Comparison of ENCODE assay signal across 14 cellular contexts in the genomic region with DNA sequence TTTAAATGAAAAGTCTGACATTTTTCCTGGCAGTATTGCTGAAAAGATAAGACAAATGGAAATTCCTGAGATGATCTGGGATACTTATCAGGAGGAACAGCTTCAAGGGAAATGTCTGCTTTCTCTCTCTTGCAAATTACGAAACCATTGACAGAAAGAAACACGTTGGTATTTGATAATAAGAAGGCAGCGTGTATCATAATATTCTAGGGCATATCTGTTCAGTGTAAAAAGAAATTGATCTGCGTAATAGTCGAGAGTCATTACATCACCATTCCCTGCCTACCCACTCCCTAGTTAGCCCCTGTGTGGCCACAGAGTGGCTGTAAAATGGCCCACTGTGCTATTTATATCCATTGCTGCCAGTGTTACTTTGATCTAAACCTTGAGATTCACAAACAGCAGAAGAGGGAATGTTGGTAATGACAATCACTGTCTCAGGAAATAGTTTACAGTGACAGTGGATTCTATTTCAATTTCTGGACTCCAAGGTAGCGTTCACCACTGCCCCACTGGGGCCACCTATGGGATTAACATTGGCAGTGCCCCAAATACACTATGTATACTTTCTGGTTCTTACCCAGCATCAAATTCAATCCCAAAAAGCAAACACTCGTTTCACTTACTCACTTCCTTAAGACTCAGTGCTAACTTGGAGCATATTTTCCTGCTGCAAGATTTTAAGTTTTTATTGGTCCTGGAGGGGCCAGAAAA.
DNase-seq lines count a peak whose midpoint lies in the region; ATAC-seq and TF ChIP-seq lines count a peak whose summit lies in the region.
"Had no signal": no experiment of that assay in that cellular context is flagged by ENCODE, and none has a peak within 500 bp of the region (broad histone marks: within the 10 kb centered on the region; RNA-seq: fewer than 3 reads in every experiment).

No MANE protein-coding gene starts in this region.

- H3K9me3 ChIP-seq in hepatocyte (ENCODE audit: low read depth) (no peaks in the 10 kb centered on the region), stomach smooth muscle (ENCODE audit: control insufficient read depth in 2 of 2, low read length in 2 of 2) (peaks cover 0 to 4% of the 10 kb centered on the region in 2 donors)

- no peak overlapping the region for H2AFZ ChIP-seq in hepatocyte

- no peaks in the 10 kb centered on the region; the same call in 1 of the 2 replicates for H3K27me3 Mint-ChIP-seq in WTC11 (ENCODE audit: low read depth)
- H3K27me3 Mint-ChIP-seq: activated CD4-positive, alpha-beta memory T cell treated with anti-CD3 and anti-CD28 coated beads, Interleukin-2, amount 10 ng/mL, durations not matched to agents 7 days and 5 days; activated naive CD8-positive, alpha-beta T cell had no signal

- H3K4me1 ChIP-seq in hepatocyte (ENCODE audit: insufficient read depth) (peaks cover 11% of the 10 kb centered on the region), stomach smooth muscle (ENCODE audit: control insufficient read depth, insufficient read depth, low read length) (peaks cover 9% of the 10 kb centered on the region)

- DNase-seq in SIG-M5 treated with dmso at 0.1 percent for 504 hours (lab: John Stamatoyannopoulos, UW; ENCODE audit: unreplicated experiment) (peak; percentile 0), SIG-M5 (lab: John Stamatoyannopoulos, UW) (no peak), WTC11 (ENCODE audit: low spot score) (no peak), hepatocyte (ENCODE audit: low spot score) (peak; percentile 36)
- DNase-seq: activated CD4-positive, alpha-beta memory T cell treated with anti-CD3 and anti-CD28 coated beads, Interleukin-2, amount 10 ng/mL, durations not matched to agents 7 days and 5 days; NCI-H2029; stimulated activated CD8-positive, alpha-beta memory T cell treated with anti-CD3 and anti-CD28 coated beads, Interleukin-4, amount 100 ng/mL, for 48 hours had no signal

- H3K36me3 ChIP-seq in hepatocyte (replicated peaks; ENCODE audit: insufficient read depth, low read depth): no peaks in the 10 kb centered on the region
- H3K36me3 ChIP-seq in stomach smooth muscle (ENCODE audit: control insufficient read depth in 2 of 2, insufficient read depth in 2 of 2, low read length in 2 of 2): no peaks in the 10 kb centered on the region

- H3K4me2 ChIP-seq in hepatocyte: peak overlapping the region; percentile 44

- H3K4me3 Mint-ChIP-seq in WTC11: no peak overlapping the region
- H3K4me3 Mint-ChIP-seq: activated CD4-positive, alpha-beta memory T cell treated with anti-CD3 and anti-CD28 coated beads, Interleukin-2, amount 10 ng/mL, durations not matched to agents 7 days and 5 days; activated naive CD8-positive, alpha-beta T cell had no signal

- H3K27ac ChIP-seq in hepatocyte (peak overlapping the region; percentile 80), stomach smooth muscle (ENCODE audit: low read length) (peak overlapping the region; percentile 20)

- H3K36me3 Mint-ChIP-seq in WTC11: peaks cover 7% of the 10 kb centered on the region
- H3K36me3 Mint-ChIP-seq: activated naive CD8-positive, alpha-beta T cell had no signal

- no peaks in the 10 kb centered on the region for H4K20me1 ChIP-seq in hepatocyte (ENCODE audit: insufficient read depth, poor library complexity, severe bottlenecking)

- no peak overlapping the region for H3K4me3 ChIP-seq in hepatocyte
- no peak overlapping the region for H3K4me3 ChIP-seq in stomach smooth muscle (ENCODE audit: low read length in 2 of 2)
- H3K4me3 ChIP-seq: skin epidermis had no signal

- POLR2A ChIA-PET in WTC11 (lab: Charles Lee): no interaction called here

- H3K9me3 Mint-ChIP-seq in WTC11: peaks cover 26% of the 10 kb centered on the region

- CTCF ChIA-PET in WTC11 (lab: Charles Lee): interaction anchor here (1.1 kb wide), 1 partner anchor 133 kb away, joined by 3 read pairs; a partner anchor contains a TSS

- H3K27ac Mint-ChIP-seq in WTC11: no peak overlapping the region
- H3K27ac Mint-ChIP-seq: activated CD4-positive, alpha-beta memory T cell treated with anti-CD3 and anti-CD28 coated beads, Interleukin-2, amount 10 ng/mL, durations not matched to agents 7 days and 5 days; activated naive CD8-positive, alpha-beta T cell had no signal

- 47% methylated on average over 7 of the region's 7 CpGs for WGBS in hepatocyte (ENCODE audit: low lambda C conversion rate, missing lambda C conversion rate)

- ATAC-seq in WTC11 (peak; percentile 67), HG02759 (IDR thresholded peaks at IDR 0.05; ENCODE audit: unreplicated experiment) (no peak), HG02571 (IDR thresholded peaks at IDR 0.05; ENCODE audit: unreplicated experiment) (no peak), GM19324 (IDR thresholded peaks at IDR 0.05; ENCODE audit: low FRiP score, unreplicated experiment) (no peak)
- ATAC-seq: left lobe of liver had no signal

- TF ChIP-seq CTCF in WTC11 (IDR thresholded peaks at IDR 0.05) (no peak), hepatocyte (IDR thresholded peaks at IDR 0.05; ENCODE audit: poor library complexity) (peak; percentile 25)

- H3K27me3 ChIP-seq in hepatocyte (no peaks in the 10 kb centered on the region), stomach smooth muscle (ENCODE audit: control insufficient read depth in 1 of 2, insufficient read depth in 2 of 2, low read length in 2 of 2) (no peaks in the 10 kb centered on the region)

- no peaks in the 10 kb centered on the region for H3K4me1 Mint-ChIP-seq in WTC11
- H3K4me1 Mint-ChIP-seq: activated CD4-positive, alpha-beta memory T cell treated with anti-CD3 and anti-CD28 coated beads, Interleukin-2, amount 10 ng/mL, durations not matched to agents 7 days and 5 days had no signal

- H3K79me2 ChIP-seq in hepatocyte: no peaks in the 10 kb centered on the region

- H3K9me2 ChIP-seq in hepatocyte (replicated peaks; ENCODE audit: insufficient read depth): no peaks in the 10 kb centered on the region

- no peak overlapping the region for H3K9ac ChIP-seq in stomach smooth muscle (ENCODE audit: low read length in 2 of 2)

TF ChIP-seq in WTC11, 78 proteins besides CTCF, POLR2A, EP300 and RAD21:
- TF ChIP-seq CBFB (CRISPR knock-in tag; IDR thresholded peaks at IDR 0.05; ENCODE audit: low read depth) (no peak), ZNF671 (CRISPR knock-in tag; IDR thresholded peaks at IDR 0.05) (no peak), JUN (CRISPR knock-in tag; IDR thresholded peaks at IDR 0.05) (no peak), CREB1 (CRISPR knock-in tag; IDR thresholded peaks at IDR 0.05) (no peak), HMGA2 (CRISPR knock-in tag; IDR thresholded peaks at IDR 0.05) (no peak), TEAD4 (CRISPR knock-in tag; IDR thresholded peaks at IDR 0.05) (no peak), RELA (CRISPR knock-in tag; IDR thresholded peaks at IDR 0.05; ENCODE audit: borderline replicate concordance) (no peak), MXD4 (CRISPR knock-in tag; IDR thresholded peaks at IDR 0.05; ENCODE audit: borderline replicate concordance) (no peak)
- TF ChIP-seq, protein P1, sequence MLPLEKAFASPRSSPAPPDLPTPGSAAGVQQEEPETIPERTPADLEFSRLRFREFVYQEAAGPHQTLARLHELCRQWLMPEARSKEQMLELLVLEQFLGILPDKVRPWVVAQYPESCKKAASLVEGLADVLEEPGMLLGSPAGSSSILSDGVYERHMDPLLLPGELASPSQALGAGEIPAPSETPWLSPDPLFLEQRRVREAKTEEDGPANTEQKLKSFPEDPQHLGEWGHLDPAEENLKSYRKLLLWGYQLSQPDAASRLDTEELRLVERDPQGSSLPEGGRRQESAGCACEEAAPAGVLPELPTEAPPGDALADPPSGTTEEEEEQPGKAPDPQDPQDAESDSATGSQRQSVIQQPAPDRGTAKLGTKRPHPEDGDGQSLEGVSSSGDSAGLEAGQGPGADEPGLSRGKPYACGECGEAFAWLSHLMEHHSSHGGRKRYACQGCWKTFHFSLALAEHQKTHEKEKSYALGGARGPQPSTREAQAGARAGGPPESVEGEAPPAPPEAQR (CRISPR knock-in tag; IDR thresholded peaks at IDR 0.05): no peak
TF ChIP-seq in WTC11: peak in this region for 0.

Comparison
In these comparisons a context has a peak if more than half of its experiments do, and no peak if none do; other contexts are left out.
1. DNase-seq: peak in SIG-M5 treated with dmso at 0.1 percent for 504 hours (single experiment) and hepatocyte (single experiment); none in SIG-M5 (single experiment) and WTC11 (single experiment).